10 cellular contexts compared by ENCODE assay signal in the genomic region with DNA sequence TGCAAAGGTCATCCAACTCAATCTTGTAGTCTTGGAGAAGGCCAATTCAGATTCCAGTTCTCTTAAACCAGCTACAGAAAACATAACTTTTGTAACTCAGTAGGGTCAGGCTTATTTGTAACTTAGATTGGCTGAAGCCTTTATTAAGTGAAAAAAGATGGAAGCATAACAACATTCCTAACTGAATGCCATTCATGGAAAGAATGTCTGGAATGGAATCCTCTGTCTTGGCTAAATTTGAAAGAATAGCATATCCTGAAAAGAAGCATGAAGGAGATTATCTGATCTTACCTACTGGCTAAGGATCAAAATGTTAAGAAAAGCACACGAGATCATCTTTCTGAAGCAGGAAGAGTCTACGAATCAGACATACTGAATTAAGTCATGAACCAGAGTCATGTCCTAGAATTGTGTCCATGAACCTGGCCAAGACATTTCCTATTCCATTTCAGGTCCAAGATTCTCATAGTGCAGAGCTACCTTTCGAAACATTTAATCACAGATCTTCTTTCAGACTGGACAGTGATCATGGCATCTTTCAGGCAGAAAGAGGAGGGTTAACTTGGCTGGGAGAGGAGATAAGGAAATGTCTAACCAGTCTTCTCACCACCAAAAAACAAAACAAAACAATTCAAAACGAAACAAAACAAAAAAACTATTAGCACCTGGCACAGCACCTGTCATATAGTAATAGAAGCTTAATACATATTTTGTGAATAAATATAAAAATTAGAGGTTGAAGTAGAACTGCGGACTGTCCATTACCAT.
A peak's percentile ranks its signal among the peaks of the same experiment; 100 is the strongest.
DNase-seq lines count a peak whose midpoint lies in the region; ATAC-seq and TF ChIP-seq lines count a peak whose summit lies in the region.
"Had no signal": no experiment of that assay in that cellular context is flagged by ENCODE, and none has a peak within 500 bp of the region (broad histone marks: within the 10 kb centered on the region; RNA-seq: fewer than 3 reads in every experiment).

No MANE protein-coding gene starts in this region.

- no peak overlapping the region for H3K14ac ChIP-seq in IMR-90 (replicated peaks; ENCODE audit: low read depth, low read length)

- H3K36me3 ChIP-seq in CD8-positive, alpha-beta memory T cell (ENCODE audit: insufficient read depth, low read length) = no peaks in the 10 kb centered on the region
- H3K36me3 ChIP-seq in IMR-90 (ENCODE audit: control insufficient read depth, insufficient read depth, low read length) (no peaks in the 10 kb centered on the region), osteoblast (ENCODE audit: insufficient read depth, low read length) (no peaks in the 10 kb centered on the region), vagina (no peaks in the 10 kb centered on the region)

- CTCF ChIA-PET in CD8-positive, alpha-beta memory T cell (lab: Charles Lee) = interaction anchor here (1.1 to 2.5 kb wide), 4 partner anchors 24 to 126 kb away, joined by 3 to 7 read pairs (median 5); no protein-coding TSS in a partner anchor
- CTCF ChIA-PET in IMR-90 (lab: Yijun Ruan, JAX) = interaction anchor here (0.6 to 1.4 kb wide), 2 partner anchors 17 to 667 kb away, joined by 3 to 4 read pairs; no protein-coding TSS in a partner anchor

- DNase-seq in CD8-positive, alpha-beta memory T cell = no peak
- no peak for DNase-seq in IMR-90
- peak; percentile 38 for DNase-seq in astrocyte of the hippocampus (ENCODE audit: low read depth, low spot score)
- DNase-seq in osteoblast (ENCODE audit: insufficient read length, low spot score, missing footprints) = no peak
- DNase-seq in C1 segment of cervical spinal cord (lab: John Stamatoyannopoulos, UW) = no peak
- DNase-seq in vagina (ENCODE audit: extremely low spot score in 2 of 2) = no peak
- DNase-seq: effector CD4-positive, alpha-beta T cell; NCI-H1092 treated with DMSO at 0.1 percent for 48 hours had no signal

- H2BK15ac ChIP-seq in IMR-90 (ENCODE audit: low read depth, low read length) = no peak overlapping the region

- H2AFZ ChIP-seq in IMR-90 (replicated peaks; ENCODE audit: low read length, poor library complexity) (no peak overlapping the region), osteoblast (ENCODE audit: low read length) (peak overlapping the region; percentile 7)

- TF ChIP-seq POLR2A in IMR-90 (IDR thresholded peaks at IDR 0.05; ENCODE audit: low read depth, low read length) = no peak
- no peak for TF ChIP-seq POLR2A in vagina (IDR thresholded peaks at IDR 0.05)

- H3K9me1 ChIP-seq in IMR-90 (ENCODE audit: insufficient read depth, low read length) = no peaks in the 10 kb centered on the region

- dilution Hi-C loops in IMR-90 (cut with HindIII; ENCODE audit: low sequenced_read_pairs, unreplicated experiment) = no loop called here

- no peak overlapping the region for H2AK5ac ChIP-seq in IMR-90 (ENCODE audit: low read depth, low read length)

- peak overlapping the region; percentile 18; the same call in 1 of the 2 replicates for H2BK120ac ChIP-seq in IMR-90 (ENCODE audit: low read depth, low read length)

- H4K91ac ChIP-seq in IMR-90 (ENCODE audit: insufficient read depth, low read depth, low read length) = no peak overlapping the region; the same call in 1 of the 2 replicates

- POLR2A ChIA-PET in CD8-positive, alpha-beta memory T cell (lab: Charles Lee) = interaction anchor here (0.6 kb wide), 1 partner anchor 70 kb away, joined by 3 read pairs; no protein-coding TSS in a partner anchor
- POLR2A ChIA-PET in IMR-90 (lab: Charles Lee; ENCODE audit: unreplicated experiment) = interaction anchor here (0.6 kb wide), 1 partner anchor 162 kb away, joined by 3 read pairs; no protein-coding TSS in a partner anchor

- peaks cover 54% of the 10 kb centered on the region for H3K4me1 ChIP-seq in CD8-positive, alpha-beta memory T cell (ENCODE audit: insufficient read depth, low read length)
- H3K4me1 ChIP-seq in IMR-90 (ENCODE audit: control insufficient read depth, insufficient read depth, low read length) (peaks cover 2% of the 10 kb centered on the region), osteoblast (ENCODE audit: insufficient read depth, low read length) (peaks cover 40% of the 10 kb centered on the region), vagina (peaks cover 20% of the 10 kb centered on the region)

- H3K36me3 Mint-ChIP-seq in CD8-positive, alpha-beta memory T cell = peaks cover 0 to 15% (median 0%) of the 10 kb centered on the region in 3 donors

- no peak overlapping the region for H3K23ac ChIP-seq in IMR-90 (ENCODE audit: low read depth, low read length)

- peaks cover 63 to 72% (median 69%) of the 10 kb centered on the region in 3 donors for H3K4me1 Mint-ChIP-seq in CD8-positive, alpha-beta memory T cell

- H2AK9ac ChIP-seq in IMR-90 (replicated peaks; ENCODE audit: low read depth, low read length, poor library complexity) = no peak overlapping the region

- H3K27ac ChIP-seq in CD8-positive, alpha-beta memory T cell (ENCODE audit: low read depth, low read length) = no peak overlapping the region
- H3K27ac ChIP-seq in IMR-90 (ENCODE audit: insufficient read depth, low read length) (peak overlapping the region; percentile 40; the same call in 1 of the 2 replicates), osteoblast (ENCODE audit: low read depth, low read length) (no peak overlapping the region), vagina (no peak overlapping the region)

- peak overlapping the region; percentile 29; the same call in 1 of the 2 replicates for H3K18ac ChIP-seq in IMR-90 (ENCODE audit: low read depth, low read length)

- 0 out of 2 replicates have a peak overlapping the region, but pooled peaks have one; percentile 23 for H4K5ac ChIP-seq in IMR-90 (ENCODE audit: low read depth, low read length)

- H3K27ac Mint-ChIP-seq in CD8-positive, alpha-beta memory T cell = peak overlapping the region; percentile 55 to 93 (median 81)

- peak overlapping the region; percentile 41 for H2BK5ac ChIP-seq in IMR-90 (ENCODE audit: low read depth, low read length, poor library complexity, severe bottlenecking)

- WGBS in IMR-90 (ENCODE audit: extremely low coverage in 2 of 2, insufficient read length in 1 of 2), 2 experiments = 59% methylated on average over 2 of the region's 5 CpGs; no CpG with 5 or more reads in 1 of the 2 experiments

- H3K27me3 ChIP-seq in CD8-positive, alpha-beta memory T cell (ENCODE audit: insufficient read depth, low read length, poor library complexity, severe bottlenecking) = no peaks in the 10 kb centered on the region
- H3K27me3 ChIP-seq in IMR-90 (ENCODE audit: control insufficient read depth, insufficient read depth, low read length) (no peaks in the 10 kb centered on the region), osteoblast (ENCODE audit: insufficient read depth, low read length) (no peaks in the 10 kb centered on the region), vagina (no peaks in the 10 kb centered on the region)

- H3K4me3 ChIP-seq in CD8-positive, alpha-beta memory T cell (ENCODE audit: low read length) = peak overlapping the region; percentile 34
- no peak overlapping the region for H3K4me3 ChIP-seq in IMR-90 (ENCODE audit: insufficient read depth, low read depth, low read length)
- no peak overlapping the region for H3K4me3 ChIP-seq in osteoblast (ENCODE audit: insufficient read depth, low read length)
- no peak overlapping the region for H3K4me3 ChIP-seq in vagina

- TF ChIP-seq RAD21 in IMR-90 (IDR thresholded peaks at IDR 0.05; ENCODE audit: low read length) = no peak

- H3K9ac ChIP-seq in IMR-90 (ENCODE audit: low read depth, low read length) = no peak overlapping the region

- no peaks in the 10 kb centered on the region for H4K20me1 ChIP-seq in IMR-90 (ENCODE audit: insufficient read depth, low read length)
- H4K20me1 ChIP-seq in osteoblast (ENCODE audit: insufficient read depth, low read length) = no peaks in the 10 kb centered on the region

- BruUV-seq in IMR-90 (replicated peaks; lab: Mats Ljungman, UMichigan) = no TSS peak

- intact Hi-C loops in IMR-90 (cut with micrococcal nuclease) = loop anchor here (5.0 kb wide), 1 partner anchor 761 kb away; no protein-coding TSS in a partner anchor
- intact Hi-C loops in vagina (cut with DNase I) = no loop called here

- H3K4me2 ChIP-seq in IMR-90 (ENCODE audit: low read depth, low read length) (no peak overlapping the region), osteoblast (ENCODE audit: insufficient read depth, low read length) (no peak overlapping the region)

- no peak overlapping the region for H2BK20ac ChIP-seq in IMR-90 (ENCODE audit: low read depth, low read length)

- H3K9me3 Mint-ChIP-seq in CD8-positive, alpha-beta memory T cell = peaks cover 0 to 2% (median 1%) of the 10 kb centered on the region in 5 donors

- no peaks in the 10 kb centered on the region for H3K27me3 Mint-ChIP-seq in CD8-positive, alpha-beta memory T cell

- TF ChIP-seq CTCF in IMR-90 (conservative IDR thresholded peaks at IDR 0.05; ENCODE audit: low read depth, low read length) = no peak
- no peak for TF ChIP-seq CTCF in osteoblast (IDR thresholded peaks at IDR 0.05; ENCODE audit: extremely low read depth, low read depth, low read length)
- TF ChIP-seq CTCF in vagina (IDR thresholded peaks at IDR 0.05) = no peak

- H3K56ac ChIP-seq in IMR-90 (ENCODE audit: extremely low read depth, insufficient read depth, low read length) = peak overlapping the region; percentile 37; the same call in 1 of the 2 replicates

- no peaks in the 10 kb centered on the region for H3K79me2 ChIP-seq in osteoblast (ENCODE audit: insufficient read depth, low read length)

- H4K8ac ChIP-seq in IMR-90 (ENCODE audit: low read depth in 2 of 2, low read length in 2 of 2) = no peak overlapping the region

- peak; percentile 18 for ATAC-seq in IMR-90 (ENCODE audit: low read depth)
- no peak for ATAC-seq in HG03521 (IDR thresholded peaks at IDR 0.05; ENCODE audit: unreplicated experiment)
- ATAC-seq in HG03457 (IDR thresholded peaks at IDR 0.05; ENCODE audit: unreplicated experiment) = no peak

- no peak overlapping the region for H3K4ac ChIP-seq in IMR-90 (ENCODE audit: low read depth, low read length)

- in situ Hi-C loops in IMR-90 (cut with MboI; ENCODE audit: low sequenced_read_pairs) = no loop called here

- no peaks in the 10 kb centered on the region for H3K79me1 ChIP-seq in IMR-90 (ENCODE audit: low read depth in 1 of 2, low read length in 2 of 2)

- no peaks in the 10 kb centered on the region for H3K9me3 ChIP-seq in CD8-positive, alpha-beta memory T cell (ENCODE audit: low read length)
- no peaks in the 10 kb centered on the region for H3K9me3 ChIP-seq in IMR-90 (ENCODE audit: control insufficient read depth, insufficient read depth, low read length)
- H3K9me3 ChIP-seq in osteoblast (ENCODE audit: low read depth, low read length) = no peaks in the 10 kb centered on the region
- no peaks in the 10 kb centered on the region for H3K9me3 ChIP-seq in vagina

- peak overlapping the region; percentile 47 to 78 (median 61) for H3K4me3 Mint-ChIP-seq in CD8-positive, alpha-beta memory T cell

TF ChIP-seq in IMR-90, 13 proteins besides CTCF, POLR2A, EP300 and RAD21 (continues in another document):
- no peak for TF ChIP-seq FOS (IDR thresholded peaks at IDR 0.05; ENCODE audit: low read depth, low read length)
- TF ChIP-seq RCOR1 (IDR thresholded peaks at IDR 0.05; ENCODE audit: insufficient replicate concordance, low read length) = no peak
- no peak for TF ChIP-seq MAZ (IDR thresholded peaks at IDR 0.05; ENCODE audit: borderline replicate concordance, low read depth, low read length)
- no peak for TF ChIP-seq NFE2L2 (IDR thresholded peaks at IDR 0.05; ENCODE audit: low read depth, low read length)
- TF ChIP-seq RFX5 (IDR thresholded peaks at IDR 0.05; ENCODE audit: low read depth, low read length) = no peak
